ENCODE assay signal across 8 cellular contexts in genomic region chr12:111368291-111368683, GRCh38. TPM values are rescaled to one million over a fixed set of nuclear protein-coding genes. Genes with fewer than 3 reads are reported as not detected.
DNase-seq lines count a peak whose midpoint lies in the region; ATAC-seq, FAIRE-seq and TF ChIP-seq lines count a peak whose summit lies in the region.

No MANE protein-coding gene starts in this region.

- no peak for TF ChIP-seq EP300 in GM12878 (IDR thresholded peaks at IDR 0.05; ENCODE audit: borderline replicate concordance in 1 of 2, control insufficient read depth in 1 of 2, low read depth in 2 of 2, low read length in 2 of 2)

- no peak for DNase-seq in BJ (ENCODE audit: low read depth)
- no peak for DNase-seq in GM12878 (ENCODE audit: low read depth, low spot score)
- DNase-seq in left lung, result peak in 1 of 2 donors; percentile 77
- peak in 1 of 2 donors; percentile 67 for DNase-seq in tibial artery
- no peak for DNase-seq in NCI-H446 treated with DMSO at 0.1 percent for 48 hours (lab: John Stamatoyannopoulos, UW)

- H2AFZ ChIP-seq in GM12878 (ENCODE audit: control insufficient read depth, low read depth, low read length), result peak overlapping the region; percentile 92

- peak; percentile 4 for ATAC-seq in HG03439 (IDR thresholded peaks at IDR 0.05; ENCODE audit: unreplicated experiment)
- ATAC-seq in GM12878, result peak; percentile 22; the same call in 2 of the 3 replicates
- ATAC-seq in left lung, result peak; percentile 33
- ATAC-seq in GM18517 (IDR thresholded peaks at IDR 0.05; ENCODE audit: unreplicated experiment), result no peak
- no peak for ATAC-seq in HG03469 (IDR thresholded peaks at IDR 0.05; ENCODE audit: unreplicated experiment)

- no peak for FAIRE-seq in GM12878 (lab: Jason Lieb, UNC)

- POLR2A ChIA-PET in BJ (lab: Charles Lee), result no interaction called here
- POLR2A ChIA-PET in GM12878 (lab: Charles Lee), result interaction anchor here (0.5 to 0.6 kb wide), 2 partner anchors 690 to 1956 kb away, joined by 4 to 5 read pairs; no protein-coding TSS in a partner anchor

- CTCF ChIA-PET in BJ (lab: Yijun Ruan, JAX) (interaction anchor here (0.7 to 3.5 kb wide), 3 partner anchors 29 to 82 kb away, joined by 3 to 11 read pairs (median 4); no protein-coding TSS in a partner anchor), GM12878 (lab: Yijun Ruan, JAX) (interaction anchor here (0.8 to 1.8 kb wide), 3 partner anchors 29 to 113 kb away, joined by 4 to 6 read pairs (median 4); no protein-coding TSS in a partner anchor)

- WGBS in GM12878 (ENCODE audit: insufficient coverage, insufficient replicate concordance, low lambda C conversion rate, missing lambda C conversion rate), result 20% methylated on average over 13 of the region's 13 CpGs

- BruUV-seq in GM12878 (replicated peaks; lab: Mats Ljungman, UMichigan), result no TSS peak

- SMC1A ChIA-PET in GM12878 (lab: Charles Lee; ENCODE audit: uncharacterized antibody, unreplicated experiment), result no interaction called here

- H3K36me3 ChIP-seq in BJ (ENCODE audit: control insufficient read depth, insufficient read depth, low read length), result peaks cover 2% of the 10 kb centered on the region; the same call in 1 of the 2 replicates
- no peaks in the 10 kb centered on the region for H3K36me3 ChIP-seq in GM12878 (ENCODE audit: control insufficient read depth in 2 of 2, insufficient read depth in 2 of 2, low read length in 1 of 2)
- peaks cover 0 to 14% of the 10 kb centered on the region in 2 donors for H3K36me3 ChIP-seq in left lung
- peaks cover 0 to 29% (median 1%) of the 10 kb centered on the region in 3 donors for H3K36me3 ChIP-seq in tibial artery

- in situ Hi-C loops in GM12878 (cut with MboI), result no loop called here

- intact Hi-C loops in GM12878 (cut with micrococcal nuclease; ENCODE audit: unreplicated experiment), result no loop called here
- intact Hi-C loops in left lung (cut with DNase I), result no loop called here
- intact Hi-C loops in tibial artery (cut with DNase I; ENCODE audit: low total_unique reads), result no loop called here

- TF ChIP-seq RAD21 in GM12878 (IDR thresholded peaks at IDR 0.05; ENCODE audit: insufficient read depth, low read depth, low read length), result no peak

- TF ChIP-seq POLR2A in GM12878 (IDR thresholded peaks at IDR 0.05; ENCODE audit: low read depth, low read length), result no peak

- H3K27me3 ChIP-seq in BJ (ENCODE audit: control insufficient read depth, insufficient read depth, low read length) (no peaks in the 10 kb centered on the region), GM12878 (replicated peaks in 1 of 2; ENCODE audit: control insufficient read depth in 2 of 2, insufficient read depth in 2 of 2, low read length in 1 of 2) (no peaks in the 10 kb centered on the region), left lung (peaks cover 0 to 5% of the 10 kb centered on the region in 2 donors), tibial artery (no peaks in the 10 kb centered on the region)

- TF ChIP-seq CTCF in BJ (IDR thresholded peaks at IDR 0.05; ENCODE audit: insufficient read depth, low read depth, low read length) (no peak), GM12878 (IDR thresholded peaks at IDR 0.05 in 2 of 3, conservative IDR thresholded peaks at IDR 0.05 in 1 of 3; ENCODE audit: control insufficient read depth in 2 of 3, extremely low read depth in 1 of 3, insufficient read depth in 1 of 3, low read depth in 3 of 3, low read length in 3 of 3) (no peak), left lung (IDR thresholded peaks at IDR 0.05) (no peak), tibial artery (IDR thresholded peaks at IDR 0.05) (no peak)

- no peak overlapping the region for H3K27ac ChIP-seq in GM12878 (ENCODE audit: control insufficient read depth, insufficient read depth)
- H3K27ac ChIP-seq in left lung, result peak overlapping the region; percentile 4 to 55
- H3K27ac ChIP-seq in tibial artery, result peak overlapping the region; percentile 55 to 73

- H3K4me3 ChIP-seq in BJ (ENCODE audit: low read depth, low read length) (peak overlapping the region; percentile 89), GM12878 (peak overlapping the region; percentile 68; the same call in 1 of the 2 replicates), left lung (peak overlapping the region; percentile 90 to 98), tibial artery (peak overlapping the region; percentile 69 to 72)

- peaks cover 2% of the 10 kb centered on the region; the same call in 1 of the 2 replicates for H3K4me1 ChIP-seq in GM12878 (ENCODE audit: control insufficient read depth, insufficient read depth, low read length)
- peaks cover 4 to 32% of the 10 kb centered on the region in 2 donors for H3K4me1 ChIP-seq in left lung
- peaks cover 0 to 28% (median 22%) of the 10 kb centered on the region in 4 donors for H3K4me1 ChIP-seq in tibial artery

- H4K20me1 ChIP-seq in GM12878 (ENCODE audit: control insufficient read depth, insufficient read depth), result no peaks in the 10 kb centered on the region

- H3K79me2 ChIP-seq in GM12878 (ENCODE audit: control insufficient read depth, insufficient read depth, low read length), result no peaks in the 10 kb centered on the region

- peak overlapping the region; percentile 49; the same call in 1 of the 2 replicates for H3K9ac ChIP-seq in GM12878 (ENCODE audit: control insufficient read depth, insufficient read depth, low read length)

- H3K9me3 ChIP-seq in GM12878 (replicated peaks; ENCODE audit: control insufficient read depth, insufficient read depth, low read length) (no peaks in the 10 kb centered on the region), left lung (no peaks in the 10 kb centered on the region), tibial artery (no peaks in the 10 kb centered on the region)

- peak overlapping the region; percentile 75 for H3K4me2 ChIP-seq in GM12878 (ENCODE audit: control insufficient read depth, insufficient read depth)

- RAD21 ChIA-PET in GM12878 (lab: Charles Lee; ENCODE audit: unreplicated experiment), result interaction anchor here (1.3 to 1.5 kb wide), 2 partner anchors 31 to 84 kb away, joined by 3 to 4 read pairs; no protein-coding TSS in a partner anchor

TF ChIP-seq in GM12878, 131 proteins besides CTCF, POLR2A, EP300 and RAD21 (continues in another document):
- no peak for TF ChIP-seq SREBF1 (IDR thresholded peaks at IDR 0.05; ENCODE audit: low read length)
- no peak for TF ChIP-seq RCOR1 (conservative IDR thresholded peaks at IDR 0.05; ENCODE audit: low read depth, low read length)
- TF ChIP-seq HDAC6 (IDR thresholded peaks at IDR 0.05; ENCODE audit: unreplicated experiment), result no peak
- TF ChIP-seq SMAD1 (IDR thresholded peaks at IDR 0.05; ENCODE audit: low read depth, partially characterized antibody), result no peak
- no peak for TF ChIP-seq RAD51 (IDR thresholded peaks at IDR 0.05)

RNA-seq across cellular contexts. Expression of gene PHETA1, which starts 0.6 kb away (rescaled TPM):
- polyA plus RNA-seq in BJ (2011; rRNA removed) (2.6 and 5.3 TPM in 2 replicates), GM12878 (2011; rRNA removed) (0.30 and 0.79 TPM in 2 replicates), GM12878 (2014; fragmentation: Illumina TruSeq; extraction: Trizol) (0.29 TPM in 1 of 2 replicates, not detected in the other), GM12878 (2014; fragmentation: Nextera tagmentation; extraction: Ambion mirVana) (under 1 TPM in 1 of 2 experiments, not detected in 1; 0.02 TPM), GM12878 (2014; rRNA removed) (0.51 and 1.4 TPM in 2 replicates), GM12878 (2016; fragmentation: Nextera tagmentation; extraction: Ambion mirVana) (1 to 10 TPM in 1 of 2 experiments, under 1 TPM in 1; 0.59 to 1.1 TPM)
- 2.1 and 2.2 TPM in 2 replicates for polyA minus RNA-seq in BJ (2011; rRNA and poly(A)+ RNA removed)
- 1.8 and 3.4 TPM in 2 replicates for total RNA-seq in GM12878 (2013; cell fraction: nucleolus; rRNA removed)
- total RNA-seq in GM12878 (2014; rRNA removed) (0.45 and 0.65 TPM in 2 replicates), GM12878 (2014; rRNA removed; fragmentation: Illumina TruSeq; extraction: Trizol) (0.18 and 0.28 TPM in 2 replicates), GM12878 (2021) (1.3 and 1.4 TPM in 2 replicates), left lung (10 to 100 TPM in 1 of 2 donors, 1 to 10 TPM in 1; 9.9 to 20.5 TPM)
- polyA plus RNA-seq in GM12878 (2011; ENCODE audit: low read depth), result 0.21 TPM
- 1.0 and 1.8 TPM in 2 replicates for polyA plus RNA-seq in GM12878 (2011; cell fraction: cytosol; rRNA removed)
- 2.5 and 3.0 TPM in 2 replicates for polyA plus RNA-seq in GM12878 (2011; cell fraction: nucleus; rRNA removed)
- 1.0 and 1.3 TPM in 2 replicates for polyA plus RNA-seq in GM12878 (2012)
- polyA minus RNA-seq in GM12878 (2011; rRNA and poly(A)+ RNA removed), result 0.51 and 1.3 TPM in 2 replicates
- 0.53 and 0.73 TPM in 2 replicates for polyA minus RNA-seq in GM12878 (2011; cell fraction: cytosol; rRNA and poly(A)+ RNA removed)
- polyA minus RNA-seq in GM12878 (2011; cell fraction: nucleus; rRNA and poly(A)+ RNA removed), result 0.60 and 1.3 TPM in 2 replicates

RNA-seq across cellular contexts. Expression of gene SH2B3, which starts 37.4 kb away (rescaled TPM):
- 19.4 and 20.2 TPM in 2 replicates for polyA plus RNA-seq in BJ (2011; rRNA removed)
- 15.5 and 19.6 TPM in 2 replicates for polyA minus RNA-seq in BJ (2011; rRNA and poly(A)+ RNA removed)
- total RNA-seq in GM12878 (2013; cell fraction: nucleolus; rRNA removed), result 28.3 and 28.4 TPM in 2 replicates
- 32.3 and 32.5 TPM in 2 replicates for total RNA-seq in GM12878 (2014; rRNA removed)
- 25.3 and 27.6 TPM in 2 replicates for total RNA-seq in GM12878 (2014; rRNA removed; fragmentation: Illumina TruSeq; extraction: Trizol)
- 43.2 and 46.4 TPM in 2 replicates for total RNA-seq in GM12878 (2021)
- polyA plus RNA-seq in GM12878 (2011; ENCODE audit: low read depth), result 18.6 TPM
- polyA plus RNA-seq in GM12878 (2011; rRNA removed), result 15.0 and 19.1 TPM in 2 replicates
- 19.4 and 21.7 TPM in 2 replicates for polyA plus RNA-seq in GM12878 (2011; cell fraction: cytosol; rRNA removed)
- 18.9 and 27.2 TPM in 2 replicates for polyA plus RNA-seq in GM12878 (2011; cell fraction: nucleus; rRNA removed)
- polyA plus RNA-seq in GM12878 (2012), result 18.0 and 25.3 TPM in 2 replicates
- polyA plus RNA-seq in GM12878 (2014; fragmentation: Illumina TruSeq; extraction: Trizol), result 35.6 and 38.3 TPM in 2 replicates
- polyA plus RNA-seq in GM12878 (2014; fragmentation: Nextera tagmentation; extraction: Ambion mirVana), result 1 to 10 TPM; 5.8 to 8.5 TPM
- 28.1 and 31.0 TPM in 2 replicates for polyA plus RNA-seq in GM12878 (2014; rRNA removed)
- 10 to 100 TPM in 1 of 2 experiments, 1 to 10 TPM in 1; 9.1 to 11.9 TPM for polyA plus RNA-seq in GM12878 (2016; fragmentation: Nextera tagmentation; extraction: Ambion mirVana)
- 15.0 and 18.0 TPM in 2 replicates for polyA minus RNA-seq in GM12878 (2011; rRNA and poly(A)+ RNA removed)
- polyA minus RNA-seq in GM12878 (2011; cell fraction: cytosol; rRNA and poly(A)+ RNA removed), result 11.4 and 13.1 TPM in 2 replicates
- 4.8 and 11.5 TPM in 2 replicates for polyA minus RNA-seq in GM12878 (2011; cell fraction: nucleus; rRNA and poly(A)+ RNA removed)
- 10 to 100 TPM; 26.9 to 42.0 TPM for total RNA-seq in left lung

Comparison
In these comparisons a context has a peak if more than half of its experiments do, and no peak if none do; other contexts are left out.
1. ATAC-seq: peak in HG03439 (single experiment), GM12878 (single experiment) and left lung (single experiment); none in GM18517 (single experiment) and HG03469 (single experiment).
2. Peak in every context shown above with its lines, with median percentiles within 50 percentile points of each other: H3K4me3 ChIP-seq.